ENCODE assay signal across 8 cellular contexts in the genomic region with DNA sequence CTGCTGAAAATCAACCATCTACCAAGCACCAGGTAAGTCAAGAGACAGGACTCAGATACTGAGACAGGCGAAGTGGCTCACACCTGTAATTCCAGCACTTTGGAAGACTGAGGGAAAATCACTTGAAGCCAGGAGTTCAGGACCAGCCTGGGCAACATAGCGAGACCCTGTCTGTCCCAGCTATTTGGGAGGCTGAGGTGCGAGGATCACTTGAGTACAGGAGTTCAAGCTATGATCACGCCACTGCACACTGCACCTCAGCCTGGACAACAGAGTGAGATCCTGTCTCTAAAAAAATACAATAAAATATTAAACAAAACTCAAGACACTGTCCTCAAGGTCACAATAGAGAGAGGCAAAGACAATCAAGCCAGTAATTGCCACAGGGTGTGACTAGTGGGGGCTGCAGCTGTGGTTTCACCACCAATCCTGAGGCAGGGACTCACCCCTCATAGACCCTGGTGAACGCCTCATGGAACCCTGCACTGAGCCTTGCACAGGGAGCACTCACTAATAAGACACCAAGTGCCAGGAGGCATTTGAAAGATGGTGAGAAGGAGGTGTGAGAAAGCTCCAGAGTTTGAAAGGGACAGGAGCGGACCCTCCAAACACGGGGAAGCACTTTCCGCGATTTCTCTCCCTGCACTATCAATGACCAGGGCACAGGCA. TPM values are rescaled to one million over a fixed set of nuclear protein-coding genes. Genes with fewer than 3 reads are reported as not detected.
DNase-seq lines count a peak whose midpoint lies in the region; ATAC-seq, FAIRE-seq and TF ChIP-seq lines count a peak whose summit lies in the region.

No MANE protein-coding gene starts in this region.

- DNase-seq in A549 (ENCODE audit: low read depth in 1 of 2, low spot score in 1 of 2): no peak
- DNase-seq in HCT116 (ENCODE audit: low read depth, low spot score): no peak
- no peak for DNase-seq in adipocyte (ENCODE audit: low read depth)
- DNase-seq in uterus: no peak
- DNase-seq in inferior parietal cortex (ENCODE audit: extremely low spot score): no peak
- DNase-seq in RPMI8226: no peak
- DNase-seq in GM12891 (ENCODE audit: insufficient read length, low spot score): no peak

- no peak for TF ChIP-seq CTCF in A549 (IDR thresholded peaks at IDR 0.05)
- TF ChIP-seq CTCF in HCT116 (IDR thresholded peaks at IDR 0.05 in 2 of 3, conservative IDR thresholded peaks at IDR 0.05 in 1 of 3; ENCODE audit: borderline replicate concordance in 1 of 3, insufficient read depth in 1 of 3, low read depth in 2 of 3, low read length in 2 of 3): no peak
- no peak for TF ChIP-seq CTCF in liver (IDR thresholded peaks at IDR 0.05; ENCODE audit: low read depth, low read length, missing input control)
- TF ChIP-seq CTCF in uterus (IDR thresholded peaks at IDR 0.05): no peak

- FAIRE-seq in A549 (lab: Jason Lieb, UNC) (no peak), GM12891 (lab: Jason Lieb, UNC) (no peak)

- no TSS peak for BruUV-seq in HCT116 (replicated peaks; lab: Mats Ljungman, UMichigan)

- H3K27ac ChIP-seq in A549: peak overlapping the region; percentile 97
- peak overlapping the region; percentile 30; the same call in 1 of the 2 replicates for H3K27ac ChIP-seq in HCT116 (ENCODE audit: low read depth, low read length)
- H3K27ac ChIP-seq in liver (ENCODE audit: low read depth in 1 of 2, low read length in 2 of 2): peak overlapping the region in 1 of 2 donors; percentile 19
- H3K27ac ChIP-seq in uterus: no peak overlapping the region

- RAD21 ChIA-PET in HCT116 (lab: Charles Lee; ENCODE audit: low non-redundant PET in 1 of 2, low total read pairs in 2 of 2, uncharacterized antibody in 2 of 2, unreplicated experiment in 2 of 2): no interaction called here

- H3K79me2 ChIP-seq in HCT116 (ENCODE audit: insufficient read depth, low read length): peaks cover 67% of the 10 kb centered on the region

- H3K27me3 ChIP-seq in HCT116 (ENCODE audit: insufficient read depth, low read length) (no peaks in the 10 kb centered on the region), adipocyte (replicated peaks; ENCODE audit: control insufficient read depth, insufficient read depth, low read length) (no peaks in the 10 kb centered on the region), liver (ENCODE audit: control insufficient read depth in 4 of 4, insufficient read depth in 4 of 4, low read length in 3 of 4) (no peaks in the 10 kb centered on the region), uterus (no peaks in the 10 kb centered on the region)

- peaks cover 42% of the 10 kb centered on the region; the same call in 1 of the 2 replicates for H4K20me1 ChIP-seq in HCT116 (ENCODE audit: insufficient read depth)

- peaks cover 19% of the 10 kb centered on the region; the same call in 2 of the 3 replicates for H3K4me1 ChIP-seq in A549
- peaks cover 5 to 17% of the 10 kb centered on the region in 2 experiments for H3K4me1 ChIP-seq in HCT116 (ENCODE audit: control insufficient read depth in 1 of 2, insufficient read depth in 2 of 2, low read length in 2 of 2)
- H3K4me1 ChIP-seq in adipocyte (ENCODE audit: control insufficient read depth, insufficient read depth, low read length): peaks cover 43% of the 10 kb centered on the region
- H3K4me1 ChIP-seq in liver (ENCODE audit: control insufficient read depth in 4 of 4, insufficient read depth in 4 of 4, low read length in 3 of 4): peaks cover 0 to 41% (median 26%) of the 10 kb centered on the region in 4 donors
- no peaks in the 10 kb centered on the region for H3K4me1 ChIP-seq in uterus

- peak overlapping the region; percentile 93 for H3K9ac ChIP-seq in HCT116 (ENCODE audit: low read length)
- peak overlapping the region; percentile 95 for H3K9ac ChIP-seq in adipocyte (ENCODE audit: low read length)
- H3K9ac ChIP-seq in liver (ENCODE audit: low read depth in 1 of 2, low read length in 2 of 2): peak overlapping the region in 1 of 2 donors; percentile 95

- H2AFZ ChIP-seq in HCT116 (ENCODE audit: low read depth, low read length, poor library complexity, severe bottlenecking): no peak overlapping the region

- H3K36me3 ChIP-seq in HCT116 (ENCODE audit: control insufficient read depth in 1 of 2, insufficient read depth in 2 of 2, low read length in 2 of 2) (peaks cover 45 to 57% of the 10 kb centered on the region in 2 experiments), adipocyte (ENCODE audit: control insufficient read depth, insufficient read depth, low read length, severe bottlenecking) (peaks cover 54% of the 10 kb centered on the region), liver (ENCODE audit: control insufficient read depth in 4 of 4, insufficient read depth in 3 of 4, low read depth in 1 of 4, low read length in 3 of 4) (peaks cover 11 to 41% (median 35%) of the 10 kb centered on the region in 4 donors), uterus (no peaks in the 10 kb centered on the region)

- peak overlapping the region; percentile 88 for H3K4me2 ChIP-seq in A549
- peak overlapping the region; percentile 79 for H3K4me2 ChIP-seq in HCT116 (ENCODE audit: low read length)

- TF ChIP-seq RAD21 in A549 (conservative IDR thresholded peaks at IDR 0.05 in 1 of 2, IDR thresholded peaks at IDR 0.05 in 1 of 2): no peak
- no peak for TF ChIP-seq RAD21 in HCT116 (IDR thresholded peaks at IDR 0.05; ENCODE audit: low read depth)
- TF ChIP-seq RAD21 in liver (IDR thresholded peaks at IDR 0.05): no peak

- ATAC-seq in A549: no peak
- no peak for ATAC-seq in HCT116

- H3K4me3 ChIP-seq in A549 (peak overlapping the region; percentile 95), HCT116 (replicated peaks in 1 of 2; ENCODE audit: low read depth in 1 of 2, low read length in 2 of 2) (peak overlapping the region; percentile 77 to 99), adipocyte (ENCODE audit: low read length) (peak overlapping the region; percentile 96), liver (ENCODE audit: low read depth in 1 of 3, low read length in 3 of 3) (peak overlapping the region in 2 of 3 donors; percentile 88 to 91), uterus (no peak overlapping the region)

- intact Hi-C loops in HCT116 (cut with micrococcal nuclease) (no loop called here), uterus (cut with DNase I; ENCODE audit: low total_unique reads) (no loop called here)

- no peak for TF ChIP-seq POLR2A in A549 (IDR thresholded peaks at IDR 0.05; ENCODE audit: low read length)
- TF ChIP-seq POLR2A in HCT116 (IDR thresholded peaks at IDR 0.05; ENCODE audit: borderline replicate concordance, extremely low read depth, insufficient read depth, insufficient read length): no peak
- TF ChIP-seq POLR2A in uterus (IDR thresholded peaks at IDR 0.05): no peak
- no peak for TF ChIP-seq POLR2A in GM12891 (IDR thresholded peaks at IDR 0.05; ENCODE audit: low read depth, low read length)

- no peak for TF ChIP-seq EP300 in A549 (IDR thresholded peaks at IDR 0.05)

- WGBS in A549 (ENCODE audit: missing lambda C conversion rate): 88% methylated on average over 9 of the region's 9 CpGs
- 93% methylated on average over 9 of the region's 9 CpGs for WGBS in liver

- H3K9me3 ChIP-seq in A549: no peaks in the 10 kb centered on the region
- H3K9me3 ChIP-seq in HCT116 (ENCODE audit: control insufficient read depth in 1 of 2, insufficient read depth in 1 of 2, low read depth in 1 of 2, low read length in 2 of 2): no peaks in the 10 kb centered on the region
- no peaks in the 10 kb centered on the region for H3K9me3 ChIP-seq in adipocyte (ENCODE audit: control insufficient read depth, low read length)
- no peaks in the 10 kb centered on the region for H3K9me3 ChIP-seq in liver (ENCODE audit: control insufficient read depth in 4 of 4, low read length in 3 of 4)
- peaks cover 0 to 4% of the 10 kb centered on the region in 2 donors for H3K9me3 ChIP-seq in uterus

- no peaks in the 10 kb centered on the region for H3K9me2 ChIP-seq in HCT116 (ENCODE audit: insufficient read depth)

- CTCF ChIA-PET in A549 (lab: Yijun Ruan, JAX): interaction anchor here (1.4 to 7.7 kb wide), 7 partner anchors 12 to 39 kb away, joined by 3 to 142 read pairs (median 5); a partner anchor contains a TSS
- CTCF ChIA-PET in HCT116 (lab: Charles Lee): interaction anchor here (1.4 kb wide), 1 partner anchor 13 kb away, joined by 4 read pairs; no protein-coding TSS in a partner anchor

- POLR2A ChIA-PET in A549 (lab: Yijun Ruan, JAX) (interaction anchor here (0.9 to 2.4 kb wide), 3 partner anchors 9 to 40 kb away, joined by 3 to 75 read pairs (median 30); a partner anchor contains a TSS), HCT116 (lab: Charles Lee) (interaction anchor here (2.1 kb wide), 1 partner anchor 14 kb away, joined by 27 read pairs; no protein-coding TSS in a partner anchor)

TF ChIP-seq in A549, 52 proteins besides CTCF, POLR2A, EP300 and RAD21 (continues in another document):
- TF ChIP-seq POLR2AphosphoS2 (conservative IDR thresholded peaks at IDR 0.05; ENCODE audit: low read length): 0 out of 2 replicates have a peak, but pooled peaks have one; percentile 61

TF ChIP-seq in liver, 16 proteins besides CTCF, POLR2A, EP300 and RAD21 (continues in another document):
- TF ChIP-seq FOXA1 (IDR thresholded peaks at IDR 0.05): no peak
- TF ChIP-seq HNF4G (IDR thresholded peaks at IDR 0.05): no peak

TF ChIP-seq in GM12891, 5 proteins besides CTCF, POLR2A, EP300 and RAD21 (continues in another document):
- TF ChIP-seq TAF1 (IDR thresholded peaks at IDR 0.05; ENCODE audit: low read depth, low read length): no peak
- TF ChIP-seq PAX5 (IDR thresholded peaks at IDR 0.05; ENCODE audit: insufficient read depth, low read length, severe bottlenecking): no peak
- TF ChIP-seq SPI1 (IDR thresholded peaks at IDR 0.05; ENCODE audit: low read depth, low read length): no peak

RNA-seq across cellular contexts. Expression of a gene that starts 1.7 kb away (rescaled TPM):
- polyA plus RNA-seq in A549 (2011; rRNA removed): 154 and 159 TPM in 2 replicates
- polyA plus RNA-seq in A549 (2012; cell fraction: cytosol; rRNA removed): 191 and 192 TPM in 2 replicates
- polyA plus RNA-seq in A549 (2012; cell fraction: nucleus; rRNA removed): 203 and 229 TPM in 2 replicates
- 122 to 128 TPM (median 125 TPM) in 3 replicates for polyA plus RNA-seq in A549 (2017; fragmentation: RNase III; extraction: RNeasy Plus Mini Kit Qiagen cat#74134 plus additional on column Dnase treatment)
- 103 and 114 TPM in 2 replicates for polyA minus RNA-seq in A549 (2011; rRNA and poly(A)+ RNA removed)
- 65.7 TPM for total RNA-seq in HCT116 (2021; ENCODE audit: unreplicated experiment)
- 57.7 and 62.4 TPM in 2 replicates for polyA plus RNA-seq in HCT116 (2012)
- 1 to 10 TPM; 6.3 to 9.2 TPM for total RNA-seq in liver
- polyA plus RNA-seq in liver: 10 to 100 TPM; 18.9 to 24.6 TPM
- total RNA-seq in uterus: 10 to 100 TPM in 1 of 4 donors, 1 to 10 TPM in 2, under 1 TPM in 1; 0.59 to 58.9 (median 9.3) TPM
- polyA plus RNA-seq in GM12891 (2012; ENCODE audit: low read depth, missing spikeins): 61.6 TPM

RNA-seq across cellular contexts. Expression of a gene that starts 39.2 kb away (rescaled TPM):
- 35.9 and 38.9 TPM in 2 replicates for polyA plus RNA-seq in A549 (2011; rRNA removed)
- 5.7 and 7.2 TPM in 2 replicates for polyA plus RNA-seq in A549 (2012; cell fraction: cytosol; rRNA removed)
- polyA plus RNA-seq in A549 (2012; cell fraction: nucleus; rRNA removed): 7.5 and 12.1 TPM in 2 replicates
- polyA plus RNA-seq in A549 (2017; fragmentation: RNase III; extraction: RNeasy Plus Mini Kit Qiagen cat#74134 plus additional on column Dnase treatment): 14.9 to 15.4 TPM (median 15.1 TPM) in 3 replicates
- polyA minus RNA-seq in A549 (2011; rRNA and poly(A)+ RNA removed): 43.0 and 47.5 TPM in 2 replicates
- total RNA-seq in HCT116 (2021; ENCODE audit: unreplicated experiment): 24.0 TPM
- 10.2 and 10.8 TPM in 2 replicates for polyA plus RNA-seq in HCT116 (2012)
- 10 to 100 TPM; 14.4 to 19.7 TPM for total RNA-seq in liver
- 1 to 10 TPM; 4.3 to 4.5 TPM for polyA plus RNA-seq in liver
- total RNA-seq in uterus: 10 to 100 TPM; 27.4 to 57.0 (median 39.9) TPM
- polyA plus RNA-seq in GM12891 (2012; ENCODE audit: low read depth, missing spikeins): 8.6 TPM

Comparison
In these comparisons a context has a peak if more than half of its experiments do, and no peak if none do; other contexts are left out.
1. H3K27ac ChIP-seq: peak in A549 (2 of 2) and HCT116 (single experiment); none in uterus (0 of 2).
2. H3K4me3 ChIP-seq: peak in A549 (single experiment), HCT116 (2 of 2), adipocyte (single experiment) and liver (2 of 3); none in uterus (0 of 2).